Comparison of ENCODE assay signal across 2 cellular contexts in genomic region chr2:9212010-9212638, GRCh38.
TF ChIP-seq lines count a peak whose summit lies in the region.

No MANE protein-coding gene starts in this region.

TF ChIP-seq in IMR-90, 13 proteins besides CTCF, POLR2A, EP300 and RAD21:
- TF ChIP-seq CEBPB (IDR thresholded peaks at IDR 0.05; ENCODE audit: low read depth, low read length) (no peak), RFX5 (IDR thresholded peaks at IDR 0.05; ENCODE audit: low read depth, low read length) (no peak), NFE2L2 (IDR thresholded peaks at IDR 0.05; ENCODE audit: low read depth, low read length) (no peak), MAFK (IDR thresholded peaks at IDR 0.05; ENCODE audit: low read depth, low read length) (no peak), SMC3 (IDR thresholded peaks at IDR 0.05; ENCODE audit: low read depth, low read length) (no peak), BHLHE40 (IDR thresholded peaks at IDR 0.05; ENCODE audit: low read depth, low read length) (no peak), RCOR1 (IDR thresholded peaks at IDR 0.05; ENCODE audit: insufficient replicate concordance, low read length) (no peak)

TF ChIP-seq in HepG2, 621 proteins besides CTCF, POLR2A, EP300 and RAD21:
- TF ChIP-seq BORCS8-MEF2B (CRISPR knock-in tag; IDR thresholded peaks at IDR 0.05): no peak
- no peak for TF ChIP-seq FOXA1 (IDR thresholded peaks at IDR 0.05)
- peak; percentile 60 for TF ChIP-seq FOXA1 (CRISPR knock-in tag; IDR thresholded peaks at IDR 0.05)
- TF ChIP-seq PATZ1 (CRISPR knock-in tag; IDR thresholded peaks at IDR 0.05): no peak
